ENCODE assay signal across 8 cellular contexts in genomic region chr5:98772415-98773213, GRCh38. TPM values are rescaled to one million over a fixed set of nuclear protein-coding genes. Genes with fewer than 3 reads are reported as not detected.
DNase-seq lines count a peak whose midpoint lies in the region; ATAC-seq, FAIRE-seq and TF ChIP-seq lines count a peak whose summit lies in the region.

No MANE protein-coding gene starts in this region.

- intact Hi-C loops in left ventricle myocardium superior (cut with micrococcal nuclease), result no loop called here

- no peak for TF ChIP-seq CTCF in A549 (IDR thresholded peaks at IDR 0.05)

- H3K9me3 ChIP-seq in A549 (no peaks in the 10 kb centered on the region), HUES48 (ENCODE audit: control insufficient read depth, insufficient read depth, low read length) (no peaks in the 10 kb centered on the region)

- H3K4me1 ChIP-seq in A549, result peaks cover 22% of the 10 kb centered on the region
- peaks cover 35% of the 10 kb centered on the region for H3K4me1 ChIP-seq in HUES48 (ENCODE audit: control insufficient read depth, insufficient read depth, low read length)

- H3K36me3 ChIP-seq in HUES48 (ENCODE audit: control insufficient read depth, insufficient read depth, low read length), result peaks cover 6% of the 10 kb centered on the region; the same call in 1 of the 2 replicates

- DNase-seq in A549 (ENCODE audit: low read depth in 1 of 2, low spot score in 1 of 2) (peak; percentile 78 to 86), SHP77 (lab: John Stamatoyannopoulos, UW) (peak; percentile 79 to 81), amniotic epithelial cell (ENCODE audit: low read depth) (peak; percentile 76), left ventricle myocardium superior (peak; percentile 83), pons (ENCODE audit: low spot score) (peak; percentile 38), MV-4-11 (lab: John Stamatoyannopoulos, UW) (no peak)

- POLR2A ChIA-PET in A549 (lab: Yijun Ruan, JAX), result no interaction called here

- H3K9ac ChIP-seq in HUES48 (ENCODE audit: low read depth, low read length), result peak overlapping the region; percentile 54; the same call in 1 of the 2 replicates

- TF ChIP-seq EP300 in A549 (IDR thresholded peaks at IDR 0.05), result no peak

- TF ChIP-seq POLR2A in A549 (IDR thresholded peaks at IDR 0.05; ENCODE audit: low read length), result no peak

- ATAC-seq in A549 (peak; percentile 33 to 60), GM18873 (IDR thresholded peaks at IDR 0.05; ENCODE audit: low FRiP score, unreplicated experiment) (peak; percentile 19), left ventricle myocardium superior (peak; percentile 62)

- peak overlapping the region; percentile 94 for H3K4me2 ChIP-seq in A549

- CTCF ChIA-PET in A549 (lab: Yijun Ruan, JAX), result interaction anchor here (0.7 to 7.3 kb wide), 6 partner anchors 9 to 318 kb away, joined by 3 to 127 read pairs (median 4); no protein-coding TSS in a partner anchor

- no peak for TF ChIP-seq RAD21 in A549 (conservative IDR thresholded peaks at IDR 0.05 in 1 of 2, IDR thresholded peaks at IDR 0.05 in 1 of 2)

- no peak for FAIRE-seq in A549 (lab: Jason Lieb, UNC)

- 10% methylated on average over 34 of the region's 34 CpGs for WGBS in A549 (ENCODE audit: missing lambda C conversion rate)

- H3K27me3 ChIP-seq in HUES48 (ENCODE audit: control insufficient read depth, insufficient read depth, low read length), result peaks cover 31% of the 10 kb centered on the region

- H3K27ac ChIP-seq in A549 (peak overlapping the region; percentile 77 to 92), HUES48 (ENCODE audit: low read depth, low read length) (peak overlapping the region; percentile 86)

- H3K4me3 ChIP-seq in A549, result peak overlapping the region; percentile 57
- H3K4me3 ChIP-seq in HUES48 (ENCODE audit: low read depth, low read length), result peak overlapping the region; percentile 75

TF ChIP-seq in A549, 52 proteins besides CTCF, POLR2A, EP300 and RAD21:
- TF ChIP-seq EHF (CRISPR knock-in tag; IDR thresholded peaks at IDR 0.05) (no peak), PHF8 (IDR thresholded peaks at IDR 0.05; ENCODE audit: borderline replicate concordance, low read depth) (no peak), RNF2 (IDR thresholded peaks at IDR 0.05; ENCODE audit: borderline replicate concordance, low read depth) (0 out of 2 replicates have a peak, but pooled peaks have one; percentile 56), EHMT2 (IDR thresholded peaks at IDR 0.05; ENCODE audit: low read depth) (no peak), ATOH8 (CRISPR knock-in tag; IDR thresholded peaks at IDR 0.05; ENCODE audit: low read depth) (no peak), JUN (IDR thresholded peaks at IDR 0.05) (no peak), FOSL2 (IDR thresholded peaks at IDR 0.05) (no peak), FOSL2 (CRISPR knock-in tag; IDR thresholded peaks at IDR 0.05) (no peak), E2F6 (IDR thresholded peaks at IDR 0.05; ENCODE audit: borderline replicate concordance, low read depth) (peak; percentile 98), HDAC2 (IDR thresholded peaks at IDR 0.05) (no peak)

RNA-seq across cellular contexts. Expression of gene RGMB, which starts 0.8 kb away (rescaled TPM):
- 5.3 and 7.5 TPM in 2 replicates for polyA plus RNA-seq in A549 (2011; rRNA removed)
- 8.5 and 10.8 TPM in 2 replicates for polyA plus RNA-seq in A549 (2012; cell fraction: cytosol; rRNA removed)
- polyA plus RNA-seq in A549 (2012; cell fraction: nucleus; rRNA removed), result 11.4 and 13.6 TPM in 2 replicates
- 5.6 to 6.1 TPM (median 6.1 TPM) in 3 replicates for polyA plus RNA-seq in A549 (2017; fragmentation: RNase III; extraction: RNeasy Plus Mini Kit Qiagen cat#74134 plus additional on column Dnase treatment)
- polyA minus RNA-seq in A549 (2011; rRNA and poly(A)+ RNA removed), result 13.0 and 14.7 TPM in 2 replicates
- 14.3 TPM for total RNA-seq in left ventricle myocardium superior
